Comparison of ENCODE assay signal across 13 cellular contexts in genomic region chr22:24975813-24976341, GRCh38. TPM values are rescaled to one million over a fixed set of nuclear protein-coding genes. Genes with fewer than 3 reads are reported as not detected.
DNase-seq lines count a peak whose midpoint lies in the region; ATAC-seq, FAIRE-seq and TF ChIP-seq lines count a peak whose summit lies in the region.
"Had no signal": no experiment of that assay in that cellular context is flagged by ENCODE, and none has a peak within 500 bp of the region (broad histone marks: within the 10 kb centered on the region; RNA-seq: fewer than 3 reads in every experiment).

No MANE protein-coding gene starts in this region.

- 44 to 74% (median 57%) methylated on average over 11 of the region's 11 CpGs for WGBS in stomach, 5 donors
- WGBS in right lobe of liver (ENCODE audit: insufficient coverage, low coverage, low lambda C conversion rate, missing lambda C conversion rate) = no CpG with 5 or more reads among the region's 11 CpGs

- peaks cover 22 to 53% (median 29%) of the 10 kb centered on the region in 4 donors for H3K4me1 ChIP-seq in stomach
- peaks cover 0 to 18% (median 6%) of the 10 kb centered on the region in 4 donors for H3K4me1 ChIP-seq in right lobe of liver

- no peak for ATAC-seq in GM21723 (IDR thresholded peaks at IDR 0.05; ENCODE audit: unreplicated experiment)
- ATAC-seq in right lobe of liver = no peak

- no peak for TF ChIP-seq POLR2A in stomach (IDR thresholded peaks at IDR 0.05)
- TF ChIP-seq POLR2A in GM12892 (IDR thresholded peaks at IDR 0.05; ENCODE audit: low read depth, low read length) = no peak
- TF ChIP-seq POLR2A in right lobe of liver (IDR thresholded peaks at IDR 0.05) = no peak

- intact Hi-C loops in stomach (cut with DNase I; ENCODE audit: low total_unique reads) (no loop called here), right lobe of liver (cut with DNase I) (no loop called here)

- peak overlapping the region; percentile 93 for H3K27ac ChIP-seq in cingulate gyrus (ENCODE audit: low read depth, low read length)
- H3K27ac ChIP-seq in layer of hippocampus (ENCODE audit: low read depth, low read length) = peak overlapping the region; percentile 86
- H3K27ac ChIP-seq in stomach = peak overlapping the region; percentile 46 to 76 (median 75)
- H3K27ac ChIP-seq in right lobe of liver = no peak overlapping the region

- H3K9me3 ChIP-seq in stomach (no peaks in the 10 kb centered on the region), right lobe of liver (no peaks in the 10 kb centered on the region)

- no peak for TF ChIP-seq CTCF in stomach (IDR thresholded peaks at IDR 0.05)
- no peak for TF ChIP-seq CTCF in right lobe of liver (IDR thresholded peaks at IDR 0.05)

- H3K27me3 ChIP-seq in layer of hippocampus (ENCODE audit: control insufficient read depth, insufficient read depth, low read length) (no peaks in the 10 kb centered on the region), stomach (no peaks in the 10 kb centered on the region), right lobe of liver (no peaks in the 10 kb centered on the region)

- FAIRE-seq in GM12892 (lab: Jason Lieb, UNC) (no peak), frontal cortex (lab: Jason Lieb, UNC) (no peak)

- TF ChIP-seq EP300 in stomach (IDR thresholded peaks at IDR 0.05) = no peak

- H3K4me3 ChIP-seq in stomach (no peak overlapping the region), right lobe of liver (no peak overlapping the region)

- DNase-seq in HT1080 (ENCODE audit: low read depth) = peak; percentile 26
- no peak for DNase-seq in stomach
- no peak for DNase-seq in GM12892 (ENCODE audit: insufficient read length)
- DNase-seq in frontal cortex (ENCODE audit: low spot score in 2 of 2) = no peak
- no peak for DNase-seq in right lobe of liver
- DNase-seq: CD4-positive, CD25-positive, alpha-beta regulatory T cell; effector CD8-positive, alpha-beta T cell; stimulated activated naive CD4-positive, alpha-beta T cell had no signal

- H3K36me3 ChIP-seq in stomach (no peaks in the 10 kb centered on the region), right lobe of liver (no peaks in the 10 kb centered on the region)

RNA-seq across cellular contexts. Expression of gene KIAA1671, which starts 23.4 kb away (rescaled TPM):
- 9.8 and 12.8 TPM in 2 replicates for total RNA-seq in HT1080 (2014; rRNA removed; shearing (Covaris generic))
- polyA plus RNA-seq in HT1080 (2015; cell fraction: cytosol; rRNA removed) = 6.9 and 7.1 TPM in 2 replicates
- 50.6 and 62.4 TPM in 2 replicates for polyA plus RNA-seq in HT1080 (2015; cell fraction: nucleus; rRNA removed)
- total RNA-seq in stomach (10 to 100 TPM; 30.8 to 80.5 (median 43.8) TPM), frontal cortex (4.1 TPM), right lobe of liver (10 to 100 TPM; 31.1 to 56.6 (median 39.2) TPM)
- polyA plus RNA-seq in stomach = 1 to 10 TPM; 5.7 to 7.7 (median 6.9) TPM
- 0.23 TPM for polyA plus RNA-seq in GM12892 (2012; ENCODE audit: missing spikeins)

RNA-seq across cellular contexts. Expression of gene LHFPL7, which starts 29.4 kb away (rescaled TPM):
- total RNA-seq in HT1080 (2014; rRNA removed; shearing (Covaris generic)) = not detected in 2 replicates
- not detected in 2 replicates for polyA plus RNA-seq in HT1080 (2015; cell fraction: cytosol; rRNA removed)
- not detected in 2 replicates for polyA plus RNA-seq in HT1080 (2015; cell fraction: nucleus; rRNA removed)
- not detected for total RNA-seq in stomach
- polyA plus RNA-seq in stomach = 1 to 10 TPM in 2 of 3 donors, not detected in 1; 1.1 to 1.5 TPM
- not detected for polyA plus RNA-seq in GM12892 (2012; ENCODE audit: missing spikeins)
- not detected for total RNA-seq in frontal cortex
- not detected for total RNA-seq in right lobe of liver
- total RNA-seq: activated T-helper 17 cell treated with anti-CD3 and anti-CD28 coated beads, Interleukin-2, amount 50 U/mL, for 72 hours; CD4-positive, CD25-positive, alpha-beta regulatory T cell; kidney epithelial cell had no signal
- polyA plus RNA-seq: CD4-positive, CD25-positive, alpha-beta regulatory T cell had no signal

Comparison
In these comparisons a context has a peak if more than half of its experiments do, and no peak if none do; other contexts are left out.
1. H3K27ac ChIP-seq: peak in cingulate gyrus (single experiment), layer of hippocampus (single experiment) and stomach (5 of 5); none in right lobe of liver (0 of 3).